11 cellular contexts compared by ENCODE assay signal in genomic region chr9:17225407-17225806, GRCh38.
"Had no signal": no experiment of that assay in that cellular context is flagged by ENCODE, and none has a peak within 500 bp of the region (broad histone marks: within the 10 kb centered on the region; RNA-seq: fewer than 3 reads in every experiment).

No MANE protein-coding gene starts in this region.

- H3K4me2 ChIP-seq: GM23338 had no signal

- ATAC-seq: GM23338, HCT116 had no signal

- H3K36me3 ChIP-seq: HAP-1 had no signal

- H3K4me3 ChIP-seq: GM23248, GM23338, HAP-1 had no signal

- H3K9ac ChIP-seq: GM23248 had no signal

- H3K27ac ChIP-seq: GM23248 had no signal

- H2AFZ ChIP-seq: GM23248, GM23338 had no signal

- H3K9me3 ChIP-seq: HAP-1 had no signal

- FAIRE-seq: H1, H54 had no signal

- DNase-seq: GM23248, GOT3, H7, H9, HCEC 1CT, HFFc6 had no signal
